10 cellular contexts compared by ENCODE assay signal in the genomic region with DNA sequence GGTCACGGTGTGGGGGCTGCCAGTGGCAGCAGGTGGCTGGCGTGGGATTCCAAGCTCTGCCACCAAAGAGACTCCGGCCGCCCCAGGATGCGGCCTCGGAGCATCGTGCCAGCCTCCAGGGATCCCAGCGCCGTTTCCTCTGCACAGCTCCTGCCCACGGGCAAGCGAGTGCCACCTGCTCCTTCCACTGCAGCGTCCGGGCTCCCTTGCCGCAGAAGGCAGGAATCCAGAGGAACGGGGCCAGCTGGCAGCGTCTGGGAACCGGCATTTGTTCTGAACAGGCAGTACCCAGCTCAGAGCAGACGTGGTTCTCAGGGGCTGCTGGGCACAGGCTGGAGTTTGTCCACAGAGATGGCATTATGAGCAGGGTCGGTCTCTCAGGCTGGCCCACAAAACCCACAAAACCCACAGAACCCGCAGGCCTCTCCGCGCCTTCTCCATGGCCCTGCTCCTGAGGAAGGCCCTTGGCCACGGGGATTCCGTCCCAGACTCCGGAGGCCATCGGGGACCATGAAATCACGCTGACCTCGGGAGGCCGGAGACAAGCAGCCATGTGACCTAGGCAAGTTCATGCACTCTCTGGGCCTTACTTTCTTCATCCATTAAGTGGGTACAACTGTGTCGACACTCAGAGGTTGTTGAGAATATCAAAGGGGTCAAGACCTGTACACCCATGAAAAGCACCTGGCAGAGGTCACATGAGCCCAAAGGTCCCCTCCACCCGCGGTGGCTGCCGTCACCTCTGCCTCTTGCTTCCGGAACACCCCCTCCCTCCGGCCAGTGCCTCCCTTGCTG. TPM values are rescaled to one million over a fixed set of nuclear protein-coding genes. Genes with fewer than 3 reads are reported as not detected.
DNase-seq lines count a peak whose midpoint lies in the region; ATAC-seq and TF ChIP-seq lines count a peak whose summit lies in the region.
"Had no signal": no experiment of that assay in that cellular context is flagged by ENCODE, and none has a peak within 500 bp of the region (broad histone marks: within the 10 kb centered on the region; RNA-seq: fewer than 3 reads in every experiment).

No MANE protein-coding gene starts in this region.

- H4K20me1 ChIP-seq in PC-9 (ENCODE audit: insufficient read depth) = peaks cover 35% of the 10 kb centered on the region

- ATAC-seq in CD8-positive, alpha-beta T cell = no peak
- ATAC-seq in esophagus mucosa (peak; percentile 42), omental fat pad (ENCODE audit: low FRiP score) (peak; percentile 14), HG02623 (IDR thresholded peaks at IDR 0.05; ENCODE audit: unreplicated experiment) (no peak)

- CTCF ChIA-PET in CD8-positive, alpha-beta T cell (lab: Charles Lee) = interaction anchor here (0.7 to 4.5 kb wide), 20 partner anchors 9 to 218 kb away, joined by 3 to 103 read pairs (median 6); no protein-coding TSS in a partner anchor
- CTCF ChIA-PET in PC-9 (lab: Charles Lee) = interaction anchor here (1.0 to 2.3 kb wide), 6 partner anchors 14 to 208 kb away, joined by 3 to 20 read pairs (median 14); no protein-coding TSS in a partner anchor

- no peak overlapping the region for H3K4me3 ChIP-seq in CD8-positive, alpha-beta T cell (ENCODE audit: low read depth, low read length)
- H3K4me3 ChIP-seq in PC-9 = no peak overlapping the region

- no peak overlapping the region for H3K27ac Mint-ChIP-seq in CD8-positive, alpha-beta T cell

- BruUV-seq in PC-9 (replicated peaks; lab: Mats Ljungman, UMichigan) = no TSS peak

- no peaks in the 10 kb centered on the region for H3K9me3 ChIP-seq in CD8-positive, alpha-beta T cell (ENCODE audit: low read length)
- no peaks in the 10 kb centered on the region for H3K9me3 ChIP-seq in PC-9 (ENCODE audit: insufficient read depth, low read depth)
- H3K9me3 ChIP-seq: neutrophil had no signal

- H2AFZ ChIP-seq in PC-9 = no peak overlapping the region

- peaks cover 15% of the 10 kb centered on the region for H3K36me3 Mint-ChIP-seq in CD8-positive, alpha-beta T cell

- peaks cover 30% of the 10 kb centered on the region for H3K4me1 Mint-ChIP-seq in CD8-positive, alpha-beta T cell (ENCODE audit: low read depth)

- H3K4me3 Mint-ChIP-seq in CD8-positive, alpha-beta T cell = peak overlapping the region; percentile 29

- no peak for TF ChIP-seq CTCF in CD8-positive, alpha-beta T cell (IDR thresholded peaks at IDR 0.05)
- no peak for TF ChIP-seq CTCF in PC-9 (conservative IDR thresholded peaks at IDR 0.05)
- no peak for TF ChIP-seq CTCF in omental fat pad (IDR thresholded peaks at IDR 0.05)

- H3K79me2 ChIP-seq in PC-9 (ENCODE audit: low read depth) = peaks cover 17% of the 10 kb centered on the region; the same call in 1 of the 2 replicates

- peaks cover 48% of the 10 kb centered on the region for H3F3A ChIP-seq in PC-9 (ENCODE audit: insufficient read depth, low read depth)

- H3K27me3 ChIP-seq in CD8-positive, alpha-beta T cell (ENCODE audit: insufficient read depth, low read length) = no peaks in the 10 kb centered on the region
- no peaks in the 10 kb centered on the region for H3K27me3 ChIP-seq in PC-9 (ENCODE audit: insufficient read depth, low read depth)
- H3K27me3 ChIP-seq: neutrophil had no signal

- DNase-seq in CD8-positive, alpha-beta T cell = no peak
- DNase-seq in PC-9 (no peak), omental fat pad (ENCODE audit: low spot score) (no peak), NCI-H748 (lab: John Stamatoyannopoulos, UW; ENCODE audit: unreplicated experiment) (no peak), AG20443 (ENCODE audit: low spot score) (no peak), HCEC 1CT (no peak)
- DNase-seq: DMS153 had no signal

- no peaks in the 10 kb centered on the region for H3K9me2 ChIP-seq in PC-9 (ENCODE audit: insufficient read depth)

- no peak overlapping the region for H3K27ac ChIP-seq in CD8-positive, alpha-beta T cell (ENCODE audit: low read depth, low read length)
- peak overlapping the region; percentile 63 for H3K27ac ChIP-seq in PC-9

- intact Hi-C loops in CD8-positive, alpha-beta T cell (cut with DNase I, micrococcal nuclease) = loop anchor here in 1 of 2 experiments (2.0 kb wide), 2 partner anchors 327 to 827 kb away; no protein-coding TSS in a partner anchor
- intact Hi-C loops in PC-9 (cut with micrococcal nuclease; ENCODE audit: unreplicated experiment) = loop anchor here (1.0 kb wide), 1 partner anchor 209 kb away; no protein-coding TSS in a partner anchor

- H3K9me3 Mint-ChIP-seq in CD8-positive, alpha-beta T cell = no peaks in the 10 kb centered on the region

- H3K27me3 Mint-ChIP-seq in CD8-positive, alpha-beta T cell (ENCODE audit: low read depth) = no peaks in the 10 kb centered on the region

- H3K36me3 ChIP-seq in CD8-positive, alpha-beta T cell (ENCODE audit: insufficient read depth, low read length) = no peaks in the 10 kb centered on the region
- peaks cover 10% of the 10 kb centered on the region; the same call in 1 of the 2 replicates for H3K36me3 ChIP-seq in PC-9 (ENCODE audit: low read depth)

- POLR2A ChIA-PET in CD8-positive, alpha-beta T cell (lab: Charles Lee) = interaction anchor here (0.8 to 2.1 kb wide), 5 partner anchors 28 to 194 kb away, joined by 3 to 14 read pairs (median 4); no protein-coding TSS in a partner anchor
- POLR2A ChIA-PET in PC-9 (lab: Charles Lee; ENCODE audit: unreplicated experiment) = interaction anchor here (0.6 to 1.0 kb wide), 2 partner anchors 41 to 62 kb away, joined by 3 to 4 read pairs; no protein-coding TSS in a partner anchor

- H3K4me2 ChIP-seq in PC-9 = peak overlapping the region; percentile 73

- peaks cover 28% of the 10 kb centered on the region for H3K4me1 ChIP-seq in CD8-positive, alpha-beta T cell (ENCODE audit: insufficient read depth, low read length)
- H3K4me1 ChIP-seq in PC-9 (replicated peaks; ENCODE audit: insufficient read depth) = peaks cover 19% of the 10 kb centered on the region

RNA-seq across cellular contexts. Expression of a gene that starts 17.8 kb away (rescaled TPM):
- total RNA-seq in CD8-positive, alpha-beta T cell = 1 to 10 TPM; 6.7 to 7.9 TPM
- 29.1 and 39.0 TPM in 2 replicates for total RNA-seq in PC-9 (2021)
- total RNA-seq in esophagus mucosa = 9.4 TPM
- 1 to 10 TPM; 5.4 to 7.3 (median 6.0) TPM for total RNA-seq in omental fat pad

RNA-seq across cellular contexts. Expression of a gene that starts 34.6 kb away (rescaled TPM):
- total RNA-seq in CD8-positive, alpha-beta T cell = 1,000 to 10,000 TPM; 1,844 to 1,874 TPM
- total RNA-seq in PC-9 (2021) = 5,595 and 6,962 TPM in 2 replicates
- total RNA-seq in esophagus mucosa = 3,468 TPM
- 1,000 to 10,000 TPM; 1,920 to 3,510 (median 2,778) TPM for total RNA-seq in omental fat pad

Comparison
In these comparisons a context has a peak if more than half of its experiments do, and no peak if none do; other contexts are left out.
1. ATAC-seq: peak in esophagus mucosa (single experiment) and omental fat pad (single experiment); none in CD8-positive, alpha-beta T cell (single experiment) and HG02623 (single experiment).